In the genomic region with DNA sequence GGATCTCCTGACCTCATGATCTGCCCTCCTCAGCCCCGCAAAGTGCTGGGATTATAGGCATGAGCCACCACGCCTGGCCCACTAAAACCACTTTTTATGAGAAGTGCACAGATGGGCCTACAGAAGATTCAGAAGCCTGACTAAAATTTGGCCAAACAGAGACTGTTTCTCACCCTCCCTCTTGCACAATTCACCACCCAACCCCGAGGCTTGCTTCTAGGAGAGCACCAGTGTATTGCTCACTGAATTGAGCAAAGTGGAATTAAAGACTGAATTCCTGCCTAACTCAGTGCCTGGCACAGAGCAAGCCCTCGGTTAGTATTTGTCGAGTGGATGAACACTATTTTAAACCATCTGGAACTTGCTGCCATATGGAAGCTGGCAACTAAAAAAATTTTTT, we compare ENCODE assay signal across 17 cellular contexts. TPM values are rescaled to one million over a fixed set of nuclear protein-coding genes. Genes with fewer than 3 reads are reported as not detected.
A peak's percentile ranks its signal among the peaks of the same experiment; 100 is the strongest.
DNase-seq lines count a peak whose midpoint lies in the region; ATAC-seq and TF ChIP-seq lines count a peak whose summit lies in the region.
"Had no signal": no experiment of that assay in that cellular context is flagged by ENCODE, and none has a peak within 500 bp of the region (broad histone marks: within the 10 kb centered on the region; RNA-seq: fewer than 3 reads in every experiment).

No MANE protein-coding gene starts in this region.

- intact Hi-C loops in posterior vena cava (cut with DNase I), result no loop called here

- H3K4me2 ChIP-seq in smooth muscle cell, result no peak overlapping the region

- H3K9me3 ChIP-seq in RWPE2 (ENCODE audit: severe bottlenecking) (no peaks in the 10 kb centered on the region), smooth muscle cell (replicated peaks; ENCODE audit: low read depth) (no peaks in the 10 kb centered on the region)

- H3K9ac ChIP-seq in smooth muscle cell (ENCODE audit: low read depth), result no peak overlapping the region

- ATAC-seq in RWPE2 (ENCODE audit: low read depth), result no peak
- no peak for ATAC-seq in GM21723 (IDR thresholded peaks at IDR 0.05; ENCODE audit: unreplicated experiment)
- ATAC-seq in GM18861 (IDR thresholded peaks at IDR 0.05; ENCODE audit: unreplicated experiment), result no peak
- ATAC-seq: HCT116 had no signal

- no peak for TF ChIP-seq CTCF in RWPE2 (IDR thresholded peaks at IDR 0.05; ENCODE audit: poor library complexity, severe bottlenecking)
- no peak for TF ChIP-seq CTCF in smooth muscle cell (IDR thresholded peaks at IDR 0.05; ENCODE audit: borderline replicate concordance, insufficient read depth, poor library complexity, severe bottlenecking)

- H3F3A ChIP-seq in smooth muscle cell (ENCODE audit: low read depth), result no peaks in the 10 kb centered on the region

- peaks cover 8% of the 10 kb centered on the region for H3K79me2 ChIP-seq in smooth muscle cell (ENCODE audit: low read depth)

- H3K4me1 ChIP-seq in RWPE2 (ENCODE audit: insufficient read depth, poor library complexity, severe bottlenecking), result peaks cover 22% of the 10 kb centered on the region
- peaks cover 10% of the 10 kb centered on the region for H3K4me1 ChIP-seq in smooth muscle cell (ENCODE audit: low read depth)

- H3K27me3 ChIP-seq in RWPE2 (ENCODE audit: insufficient read depth, poor library complexity, severe bottlenecking) (no peaks in the 10 kb centered on the region), smooth muscle cell (ENCODE audit: low read depth) (no peaks in the 10 kb centered on the region)

- DNase-seq in Kasumi-1 (lab: John Stamatoyannopoulos, UW) (peak; percentile 12 to 22), RWPE2 (ENCODE audit: low spot score) (no peak), fibroblast of gingiva (ENCODE audit: low read depth) (peak; percentile 14), smooth muscle cell (lab: John Stamatoyannopoulos, UW; ENCODE audit: unreplicated experiment) (no peak), hippocampal formation (lab: John Stamatoyannopoulos, UW) (no peak), posterior vena cava (ENCODE audit: low spot score) (no peak)
- DNase-seq: activated CD4-positive, alpha-beta memory T cell treated with anti-CD3 and anti-CD28 coated beads for 36 hours; aorta; C1 segment of cervical spinal cord; foreskin melanocyte; Karpas-422; NCI-H2029 treated with DMSO at 0.1 percent for 48 hours; NCI-H748 treated with DMSO at 0.1 percent for 48 hours; T1000 had no signal

- peak overlapping the region; percentile 57 for H3K27ac ChIP-seq in RWPE2 (ENCODE audit: poor library complexity, severe bottlenecking)
- peak overlapping the region; percentile 80 for H3K27ac ChIP-seq in smooth muscle cell (ENCODE audit: low read depth)

- H2AFZ ChIP-seq in smooth muscle cell (ENCODE audit: low read depth), result no peak overlapping the region

- WGBS in smooth muscle cell (ENCODE audit: low lambda C conversion rate), result 78% methylated on average over 5 of the region's 5 CpGs

- H4K20me1 ChIP-seq in smooth muscle cell (ENCODE audit: low read depth), result no peaks in the 10 kb centered on the region

- H3K4me3 ChIP-seq in RWPE2 (ENCODE audit: severe bottlenecking) (no peak overlapping the region), smooth muscle cell (no peak overlapping the region)

- H3K36me3 ChIP-seq in RWPE2 (ENCODE audit: low read depth) (peaks cover 10% of the 10 kb centered on the region), smooth muscle cell (ENCODE audit: low read depth) (no peaks in the 10 kb centered on the region)

RNA-seq across cellular contexts. Expression of gene DCTN4, which starts 3.4 kb away (rescaled TPM):
- total RNA-seq in smooth muscle cell (77.7 and 87.6 TPM in 2 replicates), posterior vena cava (10 to 100 TPM; 58.7 to 61.6 TPM)
- polyA plus RNA-seq in smooth muscle cell, result 35.2 and 38.7 TPM in 2 replicates

RNA-seq across cellular contexts. Expression of gene SMIM3, which starts 16.3 kb away (rescaled TPM):
- total RNA-seq in smooth muscle cell (178 and 190 TPM in 2 replicates), posterior vena cava (10 to 100 TPM; 22.9 to 32.5 TPM)
- 218 and 261 TPM in 2 replicates for polyA plus RNA-seq in smooth muscle cell

Comparison
In these comparisons a context has a peak if more than half of its experiments do, and no peak if none do; other contexts are left out.
1. DNase-seq: peak in Kasumi-1 (2 of 2) and fibroblast of gingiva (single experiment); none in RWPE2 (single experiment), smooth muscle cell (single experiment), hippocampal formation (0 of 2) and posterior vena cava (single experiment).